Comparison of ENCODE assay signal across 18 cellular contexts in the genomic region with DNA sequence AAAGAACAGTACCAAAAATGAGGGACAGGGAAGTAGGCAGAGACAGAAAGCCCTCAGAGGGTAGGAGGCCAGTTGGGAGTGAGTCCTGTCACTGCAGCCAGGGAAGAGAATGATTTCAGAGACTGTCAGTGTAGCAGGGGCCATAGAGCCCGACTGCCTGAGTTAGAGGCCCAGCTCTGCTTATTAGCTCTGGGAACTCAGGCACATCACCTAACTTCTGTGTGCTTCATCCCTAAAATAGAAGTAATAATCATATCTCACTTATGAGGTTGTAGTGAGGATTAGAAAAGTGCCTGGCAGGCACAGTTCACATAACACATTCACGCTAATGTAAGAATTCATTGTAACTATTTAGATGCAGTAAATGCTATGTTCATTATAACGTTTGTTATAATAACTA.
"Had no signal": no experiment of that assay in that cellular context is flagged by ENCODE, and none has a peak within 500 bp of the region (broad histone marks: within the 10 kb centered on the region; RNA-seq: fewer than 3 reads in every experiment).

No MANE protein-coding gene starts in this region.

- H3K27ac ChIP-seq: colonic mucosa, esophagus muscularis mucosa, foreskin keratinocyte, gastroesophageal sphincter, heart right ventricle, left lung, lower lobe of right lung had no signal

- H3K9me3 ChIP-seq: colonic mucosa, esophagus muscularis mucosa, gastroesophageal sphincter, heart right ventricle, left lung, lower lobe of right lung, mucosa of descending colon had no signal

- H3K27ac Mint-ChIP-seq: mesothelial cell of epicardium, naive B cell had no signal

- H3K4me3 Mint-ChIP-seq: mesothelial cell of epicardium, naive B cell had no signal

- H3K9me3 Mint-ChIP-seq: mesothelial cell of epicardium, naive B cell had no signal

- H3K4me1 Mint-ChIP-seq: mesothelial cell of epicardium, naive B cell had no signal

- H3K27me3 ChIP-seq: colonic mucosa, dorsolateral prefrontal cortex, esophagus muscularis mucosa, foreskin keratinocyte, gastroesophageal sphincter, heart right ventricle, left lung had no signal

- ATAC-seq: foreskin keratinocyte, gastroesophageal sphincter, left lung, lower lobe of right lung, mucosa of descending colon had no signal

- H3K4me1 ChIP-seq: colonic mucosa, esophagus muscularis mucosa, foreskin keratinocyte, gastroesophageal sphincter, left lung, lower lobe of right lung had no signal

- DNase-seq: colonic mucosa; cortex of kidney; dermis blood vessel endothelial cell; dorsolateral prefrontal cortex; effector CD4-positive, alpha-beta T cell; effector memory CD4-positive, alpha-beta T cell; foreskin keratinocyte; heart right ventricle; hippocampal formation; left cardiac atrium; left lung; lower lobe of right lung; mesenchymal stem cell; mucosa of descending colon; naive B cell had no signal

- H3K36me3 ChIP-seq: colonic mucosa had no signal

- H3K4me3 ChIP-seq: colonic mucosa, dorsolateral prefrontal cortex, esophagus muscularis mucosa, gastroesophageal sphincter, heart right ventricle, left lung, lower lobe of right lung, mucosa of descending colon had no signal
